32 cellular contexts compared by ENCODE assay signal in the genomic region with DNA sequence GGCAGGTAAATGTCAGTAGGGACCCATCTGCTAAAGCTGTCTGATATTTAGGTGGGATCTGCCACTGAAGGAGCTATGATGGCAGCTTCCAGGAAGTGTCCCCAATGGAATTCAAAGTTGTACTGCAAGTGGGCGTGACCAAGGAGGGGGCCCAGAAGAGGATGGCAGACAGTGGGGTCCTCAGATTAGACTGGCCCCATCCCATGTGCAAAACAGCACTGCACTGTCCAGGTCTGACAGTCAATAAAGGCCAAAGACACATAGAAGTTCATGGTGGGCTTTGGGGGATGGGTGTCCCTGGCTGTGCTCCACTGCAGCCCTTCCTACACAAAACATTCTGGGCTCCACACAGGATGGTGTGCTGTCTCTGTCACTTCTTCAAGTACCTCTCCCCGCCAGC. TPM values are rescaled to one million over a fixed set of nuclear protein-coding genes. Genes with fewer than 3 reads are reported as not detected.
"Had no signal": no experiment of that assay in that cellular context is flagged by ENCODE, and none has a peak within 500 bp of the region (broad histone marks: within the 10 kb centered on the region; RNA-seq: fewer than 3 reads in every experiment).

No MANE protein-coding gene starts in this region.

- H3K4me1 ChIP-seq: colonic mucosa, esophagus muscularis mucosa, esophagus squamous epithelium, foreskin keratinocyte, gastrocnemius medialis, gastroesophageal sphincter, heart left ventricle, heart right ventricle had no signal

- H3K4me3 Mint-ChIP-seq: dendritic cell treated with granulocyte-macrophage colony-stimulating factor and Interleukin-4, amounts not matched to agents 40 ng/mL and 50 ng/mL, for 4 days; effector memory CD8-positive, alpha-beta T cell; endodermal cell had no signal

- ATAC-seq: effector memory CD8-positive, alpha-beta T cell; esophagus mucosa; foreskin keratinocyte; gastrocnemius medialis; gastroesophageal sphincter; heart right ventricle had no signal

- H3K27ac ChIP-seq: colonic mucosa, coronary artery, dorsolateral prefrontal cortex, epithelial cell of prostate, esophagus muscularis mucosa, esophagus squamous epithelium, foreskin keratinocyte, gastrocnemius medialis, gastroesophageal sphincter, heart left ventricle, heart right ventricle had no signal

- H3K9me3 ChIP-seq: colonic mucosa, esophagus muscularis mucosa, gastrocnemius medialis, gastroesophageal sphincter had no signal

- H3K36me3 ChIP-seq: colonic mucosa, esophagus muscularis mucosa, esophagus squamous epithelium, gastrocnemius medialis, gastroesophageal sphincter, heart left ventricle, heart right ventricle had no signal

- H3K27me3 Mint-ChIP-seq: dendritic cell treated with granulocyte-macrophage colony-stimulating factor and Interleukin-4, amounts not matched to agents 40 ng/mL and 50 ng/mL, for 4 days; effector memory CD8-positive, alpha-beta T cell had no signal

- H3K4me3 ChIP-seq: colonic mucosa, coronary artery, dorsolateral prefrontal cortex, esophagus muscularis mucosa, esophagus squamous epithelium, gastrocnemius medialis, gastroesophageal sphincter, heart left ventricle, heart right ventricle had no signal

- H3K9me3 Mint-ChIP-seq: endodermal cell had no signal

- H3K27ac Mint-ChIP-seq: dendritic cell treated with granulocyte-macrophage colony-stimulating factor and Interleukin-4, amounts not matched to agents 40 ng/mL and 50 ng/mL, for 4 days; effector memory CD8-positive, alpha-beta T cell; endodermal cell had no signal

- FAIRE-seq: colon, endometrium, endothelial cell of umbilical vein, frontal cortex had no signal

- DNase-seq: colonic mucosa; cortex of kidney; dermis blood vessel endothelial cell; dorsolateral prefrontal cortex; effector CD4-positive, alpha-beta T cell; effector CD8-positive, alpha-beta T cell; effector memory CD4-positive, alpha-beta T cell; effector memory CD8-positive, alpha-beta T cell; endodermal cell; erythroblast; esophagus squamous epithelium; foreskin fibroblast; foreskin keratinocyte; foreskin melanocyte; gastrocnemius medialis; glutamatergic neuron; head of caudate nucleus; heart left ventricle; heart right ventricle had no signal

- H3K27me3 ChIP-seq: colonic mucosa, esophagus muscularis mucosa, esophagus squamous epithelium, foreskin keratinocyte, gastrocnemius medialis, gastroesophageal sphincter, heart left ventricle, heart right ventricle had no signal

- H3K4me1 Mint-ChIP-seq: endodermal cell had no signal

RNA-seq across cellular contexts. Expression of a gene that starts 49.8 kb away (rescaled TPM):
- total RNA-seq: dermis blood vessel endothelial cell, dermis microvascular lymphatic vessel endothelial cell, endothelial cell of umbilical vein, fibroblast of villous mesenchyme, foreskin keratinocyte, glomerular endothelial cell had no signal
- polyA plus RNA-seq: endothelial cell of umbilical vein, foreskin keratinocyte had no signal
